ENCODE assay signal across 1 cellular context in the genomic region with DNA sequence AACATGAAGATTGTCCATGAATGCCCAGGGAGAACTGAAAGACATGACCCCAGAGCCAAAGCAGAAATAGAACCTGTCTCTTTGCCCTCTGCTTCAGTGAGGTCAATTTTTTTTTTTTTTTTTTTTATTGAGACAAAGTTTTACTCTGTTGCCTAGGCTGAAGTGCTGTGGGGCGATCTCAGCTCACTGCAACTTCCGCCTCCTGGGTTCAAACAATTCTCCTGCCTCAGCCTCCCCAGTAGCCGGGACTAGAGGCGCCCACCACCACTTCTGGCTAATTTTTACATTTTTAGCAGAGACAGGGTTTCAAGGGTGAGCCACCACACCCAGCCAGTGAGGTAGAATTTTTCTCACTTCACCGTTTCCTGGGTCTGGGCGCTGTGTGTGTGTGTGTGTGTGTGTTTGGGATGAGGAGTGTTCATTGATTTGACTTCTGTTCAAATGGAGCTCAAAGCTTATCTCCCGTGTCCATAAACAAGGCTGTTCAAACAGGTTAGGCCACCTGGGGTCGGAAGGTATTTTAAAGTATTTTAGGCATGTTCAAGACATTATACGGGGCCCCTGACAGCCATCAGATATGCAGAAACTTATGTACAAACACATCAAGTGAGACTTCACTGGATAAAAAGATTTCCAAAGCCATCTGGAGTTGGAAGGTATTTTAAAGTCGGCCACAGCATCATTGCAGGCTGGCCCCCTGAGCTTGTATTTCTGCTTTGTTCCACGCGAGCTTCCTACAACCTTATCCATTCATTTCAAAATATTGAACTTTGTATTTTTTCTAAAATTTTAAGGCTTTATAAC.
TF ChIP-seq lines count a peak whose summit lies in the region.

No MANE protein-coding gene starts in this region.

TF ChIP-seq in HepG2, 621 proteins besides CTCF, POLR2A, EP300 and RAD21 (continued from another document and continues in another):
- no peak for TF ChIP-seq AKNA (CRISPR knock-in tag; IDR thresholded peaks at IDR 0.05; ENCODE audit: borderline replicate concordance)
- TF ChIP-seq ZNF879 (CRISPR knock-in tag; IDR thresholded peaks at IDR 0.05) = no peak
- no peak for TF ChIP-seq KLF6 (CRISPR knock-in tag; IDR thresholded peaks at IDR 0.05)
- TF ChIP-seq, protein P1, sequence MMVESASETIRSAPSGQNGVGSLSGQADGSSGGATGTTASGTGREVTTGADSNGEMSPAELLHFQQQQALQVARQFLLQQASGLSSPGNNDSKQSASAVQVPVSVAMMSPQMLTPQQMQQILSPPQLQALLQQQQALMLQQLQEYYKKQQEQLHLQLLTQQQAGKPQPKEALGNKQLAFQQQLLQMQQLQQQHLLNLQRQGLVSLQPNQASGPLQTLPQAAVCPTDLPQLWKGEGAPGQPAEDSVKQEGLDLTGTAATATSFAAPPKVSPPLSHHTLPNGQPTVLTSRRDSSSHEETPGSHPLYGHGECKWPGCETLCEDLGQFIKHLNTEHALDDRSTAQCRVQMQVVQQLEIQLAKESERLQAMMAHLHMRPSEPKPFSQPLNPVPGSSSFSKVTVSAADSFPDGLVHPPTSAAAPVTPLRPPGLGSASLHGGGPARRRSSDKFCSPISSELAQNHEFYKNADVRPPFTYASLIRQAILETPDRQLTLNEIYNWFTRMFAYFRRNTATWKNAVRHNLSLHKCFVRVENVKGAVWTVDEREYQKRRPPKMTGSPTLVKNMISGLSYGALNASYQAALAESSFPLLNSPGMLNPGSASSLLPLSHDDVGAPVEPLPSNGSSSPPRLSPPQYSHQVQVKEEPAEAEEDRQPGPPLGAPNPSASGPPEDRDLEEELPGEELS (CRISPR knock-in tag; IDR thresholded peaks at IDR 0.05) = peak; percentile 91
- TF ChIP-seq, protein P2, sequence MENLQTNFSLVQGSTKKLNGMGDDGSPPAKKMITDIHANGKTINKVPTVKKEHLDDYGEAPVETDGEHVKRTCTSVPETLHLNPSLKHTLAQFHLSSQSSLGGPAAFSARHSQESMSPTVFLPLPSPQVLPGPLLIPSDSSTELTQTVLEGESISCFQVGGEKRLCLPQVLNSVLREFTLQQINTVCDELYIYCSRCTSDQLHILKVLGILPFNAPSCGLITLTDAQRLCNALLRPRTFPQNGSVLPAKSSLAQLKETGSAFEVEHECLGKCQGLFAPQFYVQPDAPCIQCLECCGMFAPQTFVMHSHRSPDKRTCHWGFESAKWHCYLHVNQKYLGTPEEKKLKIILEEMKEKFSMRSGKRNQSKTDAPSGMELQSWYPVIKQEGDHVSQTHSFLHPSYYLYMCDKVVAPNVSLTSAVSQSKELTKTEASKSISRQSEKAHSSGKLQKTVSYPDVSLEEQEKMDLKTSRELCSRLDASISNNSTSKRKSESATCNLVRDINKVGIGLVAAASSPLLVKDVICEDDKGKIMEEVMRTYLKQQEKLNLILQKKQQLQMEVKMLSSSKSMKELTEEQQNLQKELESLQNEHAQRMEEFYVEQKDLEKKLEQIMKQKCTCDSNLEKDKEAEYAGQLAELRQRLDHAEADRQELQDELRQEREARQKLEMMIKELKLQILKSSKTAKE (CRISPR knock-in tag; IDR thresholded peaks at IDR 0.05; ENCODE audit: borderline replicate concordance) = peak; percentile 74; the same call in 1 of the 2 replicates
- TF ChIP-seq, protein P3, sequence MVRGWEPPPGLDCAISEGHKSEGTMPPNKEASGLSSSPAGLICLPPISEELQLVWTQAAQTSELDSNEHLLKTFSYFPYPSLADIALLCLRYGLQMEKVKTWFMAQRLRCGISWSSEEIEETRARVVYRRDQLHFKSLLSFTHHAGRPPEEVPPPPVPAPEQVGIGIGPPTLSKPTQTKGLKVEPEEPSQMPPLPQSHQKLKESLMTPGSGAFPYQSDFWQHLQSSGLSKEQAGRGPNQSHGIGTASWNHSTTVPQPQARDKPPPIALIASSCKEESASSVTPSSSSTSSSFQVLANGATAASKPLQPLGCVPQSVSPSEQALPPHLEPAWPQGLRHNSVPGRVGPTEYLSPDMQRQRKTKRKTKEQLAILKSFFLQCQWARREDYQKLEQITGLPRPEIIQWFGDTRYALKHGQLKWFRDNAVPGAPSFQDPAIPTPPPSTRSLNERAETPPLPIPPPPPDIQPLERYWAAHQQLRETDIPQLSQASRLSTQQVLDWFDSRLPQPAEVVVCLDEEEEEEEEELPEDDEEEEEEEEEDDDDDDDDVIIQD (CRISPR knock-in tag; IDR thresholded peaks at IDR 0.05; ENCODE audit: low read depth) = peak; percentile 35; the same call in 1 of the 2 replicates
- peak; percentile 88 for TF ChIP-seq ARID5B (CRISPR knock-in tag; IDR thresholded peaks at IDR 0.05)
- TF ChIP-seq ZNF556 (CRISPR knock-in tag; IDR thresholded peaks at IDR 0.05; ENCODE audit: borderline replicate concordance) = peak; percentile 57; the same call in 1 of the 2 replicates
- TF ChIP-seq LBX2 (CRISPR knock-in tag; IDR thresholded peaks at IDR 0.05; ENCODE audit: borderline replicate concordance) = no peak
- no peak for TF ChIP-seq ZBTB34 (CRISPR knock-in tag; IDR thresholded peaks at IDR 0.05)
- no peak for TF ChIP-seq MTF2 (CRISPR knock-in tag; IDR thresholded peaks at IDR 0.05; ENCODE audit: borderline replicate concordance)
- no peak for TF ChIP-seq PCBP2 (optimal IDR thresholded peaks at IDR 0.05; ENCODE audit: low read depth, low read length, poor library complexity, severe bottlenecking)
- no peak for TF ChIP-seq ZNF709 (CRISPR knock-in tag; IDR thresholded peaks at IDR 0.05)
- 0 out of 2 replicates have a peak, but pooled peaks have one; percentile 7 for TF ChIP-seq ZNF629 (CRISPR knock-in tag; conservative IDR thresholded peaks at IDR 0.05)
- TF ChIP-seq FOXJ3 (CRISPR knock-in tag; IDR thresholded peaks at IDR 0.05; ENCODE audit: borderline replicate concordance) = peak; percentile 76
- TF ChIP-seq, protein P4, sequence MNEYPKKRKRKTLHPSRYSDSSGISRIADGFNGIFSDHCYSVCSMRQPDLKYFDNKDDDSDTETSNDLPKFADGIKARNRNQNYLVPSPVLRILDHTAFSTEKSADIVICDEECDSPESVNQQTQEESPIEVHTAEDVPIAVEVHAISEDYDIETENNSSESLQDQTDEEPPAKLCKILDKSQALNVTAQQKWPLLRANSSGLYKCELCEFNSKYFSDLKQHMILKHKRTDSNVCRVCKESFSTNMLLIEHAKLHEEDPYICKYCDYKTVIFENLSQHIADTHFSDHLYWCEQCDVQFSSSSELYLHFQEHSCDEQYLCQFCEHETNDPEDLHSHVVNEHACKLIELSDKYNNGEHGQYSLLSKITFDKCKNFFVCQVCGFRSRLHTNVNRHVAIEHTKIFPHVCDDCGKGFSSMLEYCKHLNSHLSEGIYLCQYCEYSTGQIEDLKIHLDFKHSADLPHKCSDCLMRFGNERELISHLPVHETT (CRISPR knock-in tag; conservative IDR thresholded peaks at IDR 0.05) = no peak
- peak; percentile 23; the same call in 1 of the 2 replicates for TF ChIP-seq SIX1 (CRISPR knock-in tag; IDR thresholded peaks at IDR 0.05; ENCODE audit: borderline replicate concordance)
- TF ChIP-seq PHB2 (IDR thresholded peaks at IDR 0.05; ENCODE audit: partially characterized antibody) = no peak
- TF ChIP-seq ZNF292 (CRISPR knock-in tag; IDR thresholded peaks at IDR 0.05; ENCODE audit: borderline replicate concordance, low read depth) = no peak; the same call in 1 of the 2 replicates
- no peak for TF ChIP-seq MLLT10 (CRISPR knock-in tag; IDR thresholded peaks at IDR 0.05)
- TF ChIP-seq, protein P5, sequence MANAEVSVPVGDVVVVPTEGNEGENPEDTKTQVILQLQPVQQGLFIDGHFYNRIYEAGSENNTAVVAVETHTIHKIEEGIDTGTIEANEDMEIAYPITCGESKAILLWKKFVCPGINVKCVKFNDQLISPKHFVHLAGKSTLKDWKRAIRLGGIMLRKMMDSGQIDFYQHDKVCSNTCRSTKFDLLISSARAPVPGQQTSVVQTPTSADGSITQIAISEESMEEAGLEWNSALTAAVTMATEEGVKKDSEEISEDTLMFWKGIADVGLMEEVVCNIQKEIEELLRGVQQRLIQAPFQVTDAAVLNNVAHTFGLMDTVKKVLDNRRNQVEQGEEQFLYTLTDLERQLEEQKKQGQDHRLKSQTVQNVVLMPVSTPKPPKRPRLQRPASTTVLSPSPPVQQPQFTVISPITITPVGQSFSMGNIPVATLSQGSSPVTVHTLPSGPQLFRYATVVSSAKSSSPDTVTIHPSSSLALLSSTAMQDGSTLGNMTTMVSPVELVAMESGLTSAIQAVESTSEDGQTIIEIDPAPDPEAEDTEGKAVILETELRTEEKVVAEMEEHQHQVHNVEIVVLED (CRISPR knock-in tag; IDR thresholded peaks at IDR 0.05; ENCODE audit: borderline replicate concordance) = peak; percentile 32; the same call in 1 of the 2 replicates
- no peak for TF ChIP-seq KLF13 (CRISPR knock-in tag; IDR thresholded peaks at IDR 0.05)
